In genomic region chr2:200199005-200199404, GRCh38 we compare ENCODE assay signal across 19 cellular contexts.
DNase-seq lines count a peak whose midpoint lies in the region; ATAC-seq and TF ChIP-seq lines count a peak whose summit lies in the region.
"Had no signal": no experiment of that assay in that cellular context is flagged by ENCODE, and none has a peak within 500 bp of the region (broad histone marks: within the 10 kb centered on the region; RNA-seq: fewer than 3 reads in every experiment).

No MANE protein-coding gene starts in this region.

- POLR2A ChIA-PET in WTC11 (lab: Charles Lee), result interaction anchor here (1.1 kb wide), 1 partner anchor 106 kb away, joined by 3 read pairs; no protein-coding TSS in a partner anchor

- CTCF ChIA-PET in WTC11 (lab: Charles Lee), result interaction anchor here (0.7 to 2.3 kb wide), 5 partner anchors 16 to 282 kb away, joined by 3 to 13 read pairs (median 3); no protein-coding TSS in a partner anchor

- peaks cover 9% of the 10 kb centered on the region for H3K9me3 Mint-ChIP-seq in WTC11
- H3K9me3 Mint-ChIP-seq: activated naive CD4-positive, alpha-beta T cell treated with anti-CD3 and anti-CD28 coated beads, Interleukin-2, amount 10 ng/mL, durations not matched to agents 7 days and 5 days had no signal

- no peak overlapping the region for H3K27ac ChIP-seq in upper lobe of right lung
- H3K27ac ChIP-seq: heart right ventricle, parathyroid adenoma had no signal

- H3K27ac Mint-ChIP-seq in WTC11, result peak overlapping the region; percentile 38
- H3K27ac Mint-ChIP-seq: activated naive CD4-positive, alpha-beta T cell treated with anti-CD3 and anti-CD28 coated beads, Interleukin-2, amount 10 ng/mL, durations not matched to agents 7 days and 5 days; B cell; GM23338 had no signal

- H3K36me3 ChIP-seq in upper lobe of right lung, result no peaks in the 10 kb centered on the region
- H3K36me3 ChIP-seq: heart right ventricle had no signal

- ATAC-seq in HG02798 (IDR thresholded peaks at IDR 0.05; ENCODE audit: poor library complexity, unreplicated experiment) (peak; percentile 32), WTC11 (no peak), upper lobe of right lung (peak; percentile 84)
- ATAC-seq: heart right ventricle had no signal

- H3K4me3 ChIP-seq in upper lobe of right lung, result no peak overlapping the region
- H3K4me3 ChIP-seq: GM23338, heart right ventricle, lung, skin epidermis had no signal

- peaks cover 15% of the 10 kb centered on the region for H3K36me3 Mint-ChIP-seq in WTC11
- H3K36me3 Mint-ChIP-seq: activated naive CD4-positive, alpha-beta T cell treated with anti-CD3 and anti-CD28 coated beads, Interleukin-2, amount 10 ng/mL, durations not matched to agents 7 days and 5 days had no signal

- peak; percentile 91 for DNase-seq in NOMO-1 treated with DMSO at 0.1 percent for 48 hours (lab: John Stamatoyannopoulos, UW; ENCODE audit: unreplicated experiment)
- no peak for DNase-seq in WTC11 (ENCODE audit: low spot score)
- DNase-seq in upper lobe of right lung, result no peak
- no peak for DNase-seq in SHP77 treated with DMSO at 0.1 percent for 48 hours (lab: John Stamatoyannopoulos, UW)
- no peak for DNase-seq in activated T-cell treated with anti-CD3 and anti-CD28 coated beads, Interleukin-2, amount 50 U/mL, for 48 hours
- no peak for DNase-seq in NCI-H2029 treated with DMSO at 0.1 percent for 48 hours (lab: John Stamatoyannopoulos, UW)
- DNase-seq: activated CD4-positive, alpha-beta T cell treated with anti-CD3 and anti-CD28 coated beads, Interleukin-2, amount 50 U/mL, for 4 hours; activated naive CD4-positive, alpha-beta T cell treated with anti-CD3 and anti-CD28 coated beads, Interleukin-2, amount 10 ng/mL, durations not matched to agents 7 days and 5 days; heart right ventricle; NCI-H1092 treated with DMSO at 0.1 percent for 48 hours; NCI-H2107; stimulated activated CD4-positive, alpha-beta T cell treated with anti-CD3 and anti-CD28 coated beads, Interleukin-4, amount 100 ng/mL, for 24 hours; SW 1271 had no signal

- no peak overlapping the region for H3K4me3 Mint-ChIP-seq in WTC11
- H3K4me3 Mint-ChIP-seq: activated naive CD4-positive, alpha-beta T cell treated with anti-CD3 and anti-CD28 coated beads, Interleukin-2, amount 10 ng/mL, durations not matched to agents 7 days and 5 days; B cell; GM23338 had no signal

- TF ChIP-seq CTCF in WTC11 (IDR thresholded peaks at IDR 0.05), result no peak
- TF ChIP-seq CTCF in upper lobe of right lung (IDR thresholded peaks at IDR 0.05), result no peak

- H3K27me3 Mint-ChIP-seq in WTC11 (ENCODE audit: low read depth), result no peaks in the 10 kb centered on the region

- H3K4me1 Mint-ChIP-seq in WTC11, result peaks cover 61% of the 10 kb centered on the region
- H3K4me1 Mint-ChIP-seq: activated naive CD4-positive, alpha-beta T cell treated with anti-CD3 and anti-CD28 coated beads, Interleukin-2, amount 10 ng/mL, durations not matched to agents 7 days and 5 days; B cell had no signal

- H3K9me3 ChIP-seq in upper lobe of right lung, result no peaks in the 10 kb centered on the region
- H3K9me3 ChIP-seq: heart right ventricle had no signal

- intact Hi-C loops in upper lobe of right lung (cut with DNase I), result no loop called here

- no peaks in the 10 kb centered on the region for H3K4me1 ChIP-seq in upper lobe of right lung
- H3K4me1 ChIP-seq: parathyroid adenoma had no signal

- H3K27me3 ChIP-seq in upper lobe of right lung, result no peaks in the 10 kb centered on the region

TF ChIP-seq in WTC11, 78 proteins besides CTCF, POLR2A, EP300 and RAD21:
- TF ChIP-seq PRRX2 (CRISPR knock-in tag; IDR thresholded peaks at IDR 0.05) (no peak), ZNF281 (CRISPR knock-in tag; IDR thresholded peaks at IDR 0.05) (no peak), ZBTB21 (CRISPR knock-in tag; IDR thresholded peaks at IDR 0.05; ENCODE audit: borderline replicate concordance) (no peak), TP53 (CRISPR knock-in tag; IDR thresholded peaks at IDR 0.05) (no peak), SP1 (CRISPR knock-in tag; conservative IDR thresholded peaks at IDR 0.05) (no peak), CREB1 (CRISPR knock-in tag; IDR thresholded peaks at IDR 0.05) (no peak), MYBL2 (CRISPR knock-in tag; IDR thresholded peaks at IDR 0.05) (no peak)
- TF ChIP-seq, protein P1, sequence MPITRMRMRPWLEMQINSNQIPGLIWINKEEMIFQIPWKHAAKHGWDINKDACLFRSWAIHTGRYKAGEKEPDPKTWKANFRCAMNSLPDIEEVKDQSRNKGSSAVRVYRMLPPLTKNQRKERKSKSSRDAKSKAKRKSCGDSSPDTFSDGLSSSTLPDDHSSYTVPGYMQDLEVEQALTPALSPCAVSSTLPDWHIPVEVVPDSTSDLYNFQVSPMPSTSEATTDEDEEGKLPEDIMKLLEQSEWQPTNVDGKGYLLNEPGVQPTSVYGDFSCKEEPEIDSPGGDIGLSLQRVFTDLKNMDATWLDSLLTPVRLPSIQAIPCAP (CRISPR knock-in tag; IDR thresholded peaks at IDR 0.05), result no peak
